Comparison of ENCODE assay signal across 24 cellular contexts in genomic region chr4:60617731-60618130, GRCh38.
"Had no signal": no experiment of that assay in that cellular context is flagged by ENCODE, and none has a peak within 500 bp of the region (broad histone marks: within the 10 kb centered on the region; RNA-seq: fewer than 3 reads in every experiment).

No MANE protein-coding gene starts in this region.

- H2AFZ ChIP-seq: neural progenitor cell had no signal

- H3K27me3 Mint-ChIP-seq: effector memory CD8-positive, alpha-beta T cell; naive thymus-derived CD4-positive, alpha-beta T cell; stimulated activated naive CD8-positive, alpha-beta T cell treated with anti-CD3 and anti-CD28 coated beads, Interleukin-15, amount 100 ng/mL, for 72 hours had no signal

- H3K4me2 ChIP-seq: neural progenitor cell, smooth muscle cell had no signal

- H3K4me1 ChIP-seq: gastrocnemius medialis, left lung, neural progenitor cell, prostate gland, right atrium auricular region, thyroid gland, vagina had no signal

- H3K36me3 Mint-ChIP-seq: neural progenitor cell had no signal

- H3K9ac ChIP-seq: neural progenitor cell had no signal

- H3K4me1 Mint-ChIP-seq: naive thymus-derived CD4-positive, alpha-beta T cell; nephron; neural progenitor cell; stimulated activated naive CD8-positive, alpha-beta T cell treated with anti-CD3 and anti-CD28 coated beads, Interleukin-15, amount 100 ng/mL, for 72 hours had no signal

- H3K27ac ChIP-seq: coronary artery, gastrocnemius medialis, left lung, neural progenitor cell, prostate gland, right atrium auricular region, thyroid gland, vagina had no signal

- H3K36me3 ChIP-seq: gastrocnemius medialis, left lung, neural progenitor cell, prostate gland, right atrium auricular region, thyroid gland, vagina had no signal

- H3K9me3 ChIP-seq: gastrocnemius medialis, prostate gland, right atrium auricular region, thyroid gland, vagina had no signal

- H3K4me3 Mint-ChIP-seq: effector memory CD8-positive, alpha-beta T cell; naive thymus-derived CD4-positive, alpha-beta T cell; nephron; neural progenitor cell; stimulated activated naive CD8-positive, alpha-beta T cell treated with anti-CD3 and anti-CD28 coated beads, Interleukin-15, amount 100 ng/mL, for 72 hours had no signal

- H3K27me3 ChIP-seq: gastrocnemius medialis, left lung, neural progenitor cell, right atrium auricular region, thyroid gland, vagina had no signal

- H3K4me3 ChIP-seq: coronary artery, gastrocnemius medialis, left lung, neural progenitor cell, prostate gland, right atrium auricular region, smooth muscle cell, thyroid gland, vagina had no signal

- ATAC-seq: effector memory CD8-positive, alpha-beta T cell; gastrocnemius medialis; left cardiac atrium; left lung; naive thymus-derived CD4-positive, alpha-beta T cell; sciatic nerve; stimulated activated naive CD8-positive, alpha-beta T cell treated with anti-CD3 and anti-CD28 coated beads, Interleukin-15, amount 100 ng/mL, for 72 hours had no signal

- H3K27ac Mint-ChIP-seq: effector memory CD8-positive, alpha-beta T cell; naive thymus-derived CD4-positive, alpha-beta T cell; nephron; neural progenitor cell; stimulated activated naive CD8-positive, alpha-beta T cell treated with anti-CD3 and anti-CD28 coated beads, Interleukin-15, amount 100 ng/mL, for 72 hours had no signal

- DNase-seq: effector memory CD8-positive, alpha-beta T cell; gastrocnemius medialis; head of caudate nucleus; left cardiac atrium; left lung; mesendoderm; midbrain; naive thymus-derived CD4-positive, alpha-beta T cell; nucleus accumbens; stimulated activated CD4-positive, alpha-beta T cell treated with anti-CD3 and anti-CD28 coated beads, Interleukin-12 subunit alpha, Interleukin-12 subunit beta, amount 100 ng/mL, for 4 hours; stimulated activated CD4-positive, alpha-beta T cell treated with anti-CD3 and anti-CD28 coated beads, Interleukin-1b, Interleukin-23, amount 100 ng/mL, for 48 hours; stimulated activated CD4-positive, alpha-beta T cell treated with anti-CD3 and anti-CD28 coated beads, Interleukin-4, amount 100 ng/mL, for 1 hour; stimulated activated CD8-positive, alpha-beta memory T cell treated with anti-CD3 and anti-CD28 coated beads, Interleukin-4, amount 100 ng/mL, for 48 hours; stimulated activated naive CD4-positive, alpha-beta T cell; stimulated activated naive CD8-positive, alpha-beta T cell treated with anti-CD3 and anti-CD28 coated beads, Interleukin-15, amount 100 ng/mL, for 72 hours; thyroid gland had no signal
